7 cellular contexts compared by ENCODE assay signal in the genomic region with DNA sequence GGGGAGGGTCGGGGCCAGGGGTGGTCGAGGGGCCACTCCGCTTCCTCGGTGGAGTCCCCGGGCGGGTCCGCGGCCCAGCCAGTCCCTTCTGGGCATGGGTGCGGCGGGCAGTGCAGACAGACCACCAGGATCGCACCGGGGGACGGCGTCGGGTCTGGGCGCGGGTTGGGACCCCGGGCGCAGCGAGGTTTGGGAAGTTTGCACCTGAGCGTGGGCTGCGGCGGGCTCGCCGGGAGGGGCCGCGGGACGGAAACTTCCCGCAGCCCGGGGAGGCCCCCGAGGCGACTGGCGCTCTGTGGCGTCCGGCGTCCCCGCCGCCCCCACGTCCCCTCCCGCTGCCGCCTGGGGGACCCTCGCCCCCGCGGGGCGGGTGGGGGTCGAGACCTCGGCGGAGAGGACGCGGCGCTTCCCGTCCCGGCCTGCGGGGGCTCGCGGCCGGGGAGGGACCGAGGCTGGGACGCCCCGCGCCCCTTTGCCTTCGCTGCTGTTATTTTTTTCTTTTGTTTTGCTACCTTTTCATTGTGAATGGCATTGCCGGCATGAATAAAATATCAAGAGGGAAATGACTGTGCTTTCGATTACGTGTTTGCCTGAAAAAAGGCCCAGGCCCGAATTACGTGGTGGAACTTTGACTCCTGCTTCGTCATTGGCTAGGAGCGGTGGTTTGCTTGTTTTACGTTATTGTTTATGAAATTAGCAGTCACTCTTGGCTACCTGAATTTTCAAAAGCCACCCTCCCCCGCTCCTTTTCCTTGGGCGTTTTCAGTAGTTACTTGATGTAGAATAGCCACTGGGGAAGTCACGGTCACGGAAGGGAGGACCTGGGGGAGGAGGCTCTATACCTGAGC. TPM values are rescaled to one million over a fixed set of nuclear protein-coding genes. Genes with fewer than 3 reads are reported as not detected.
DNase-seq lines count a peak whose midpoint lies in the region; ATAC-seq lines count a peak whose summit lies in the region.

No MANE protein-coding gene starts in this region.

- H3K4me3 ChIP-seq in endocrine pancreas (ENCODE audit: control insufficient read depth, insufficient read depth, low read length): peak overlapping the region; percentile 97

- no peaks in the 10 kb centered on the region for H3K9me3 ChIP-seq in endocrine pancreas (ENCODE audit: control insufficient read depth, low read length)

- no peaks in the 10 kb centered on the region for H3K36me3 ChIP-seq in endocrine pancreas (ENCODE audit: control insufficient read depth, insufficient read depth, low read length)

- peak overlapping the region; percentile 87 for H3K9ac ChIP-seq in endocrine pancreas (ENCODE audit: control insufficient read depth, insufficient read depth, low read length)

- H3K4me1 ChIP-seq in endocrine pancreas (ENCODE audit: control insufficient read depth, insufficient read depth, low read length): peaks cover 4% of the 10 kb centered on the region

- no peaks in the 10 kb centered on the region for H3K27me3 ChIP-seq in endocrine pancreas (ENCODE audit: control insufficient read depth, insufficient read depth, low read length)

- DNase-seq in NCI-H226 (peak; percentile 29), mucosa of gallbladder (ENCODE audit: low spot score) (peak; percentile 67)
- peak; percentile 48 to 55 (median 52) for DNase-seq in activated CD8-positive, alpha-beta memory T cell treated with anti-CD3 and anti-CD28 coated beads for 48 hours (ENCODE audit: low read depth in 2 of 3, low spot score in 2 of 3)
- peak; percentile 21 to 32 for DNase-seq in stimulated activated CD8-positive, alpha-beta memory T cell treated with anti-CD3 and anti-CD28 coated beads, Interleukin-7, amount 100 ng/mL, for 1 hour (ENCODE audit: low read depth in 2 of 2)

- ATAC-seq in GM18511 (IDR thresholded peaks at IDR 0.05; ENCODE audit: unreplicated experiment) (peak; percentile 60), HG02678 (IDR thresholded peaks at IDR 0.05; ENCODE audit: unreplicated experiment) (peak; percentile 34)

RNA-seq across cellular contexts. Expression of a gene that starts 0.7 kb away (rescaled TPM):
- 56.7 TPM for total RNA-seq in mucosa of gallbladder

Comparison
In these comparisons a context has a peak if more than half of its experiments do, and no peak if none do; other contexts are left out.
1. Peak in every context shown above with its lines: DNase-seq, ATAC-seq and H3K4me3 ChIP-seq.